In genomic region chr3:193605876-193606275, GRCh38 we compare ENCODE assay signal across 8 cellular contexts. TPM values are rescaled to one million over a fixed set of nuclear protein-coding genes. Genes with fewer than 3 reads are reported as not detected.
A peak's percentile ranks its signal among the peaks of the same experiment; 100 is the strongest.
DNase-seq lines count a peak whose midpoint lies in the region; ATAC-seq and TF ChIP-seq lines count a peak whose summit lies in the region.

No MANE protein-coding gene starts in this region.

- TF ChIP-seq CTCF in epithelial cell of esophagus (IDR thresholded peaks at IDR 0.05; ENCODE audit: insufficient read depth, low read depth, low read length, missing control alignments) (peak; percentile 85), upper lobe of right lung (IDR thresholded peaks at IDR 0.05) (peak; percentile 93)

- H3K4me3 ChIP-seq in epithelial cell of esophagus (ENCODE audit: low read length) (no peak overlapping the region), upper lobe of right lung (no peak overlapping the region)

- intact Hi-C loops in upper lobe of right lung (cut with DNase I), result no loop called here

- H3K4me1 ChIP-seq in upper lobe of right lung, result no peaks in the 10 kb centered on the region

- ATAC-seq in HG02840 (IDR thresholded peaks at IDR 0.05; ENCODE audit: low FRiP score, unreplicated experiment) (peak; percentile 71), upper lobe of right lung (peak; percentile 96)

- no peaks in the 10 kb centered on the region for H3K36me3 ChIP-seq in upper lobe of right lung

- peak; percentile 1 to 22 (median 12) for DNase-seq in activated CD4-positive, CD25-positive, alpha-beta regulatory T cell (lab: John Stamatoyannopoulos, UW)
- DNase-seq in activated CD4-positive, CD25-positive, alpha-beta regulatory T cell treated with anti-CD3 and anti-CD28 coated beads, Interleukin-2, amount 50 U/mL, for 72 hours, result no peak
- DNase-seq in NCI-H2227 (lab: John Stamatoyannopoulos, UW; ENCODE audit: unreplicated experiment), result peak; percentile 76
- DNase-seq in activated CD4-positive, alpha-beta T cell treated with anti-CD3 and anti-CD28 coated beads for 4 hours, result peak; percentile 45 to 64
- DNase-seq in epithelial cell of esophagus (ENCODE audit: low read depth), result peak; percentile 78
- peak; percentile 69 for DNase-seq in myocyte (ENCODE audit: low read depth)
- DNase-seq in upper lobe of right lung, result no peak

- H3K27me3 ChIP-seq in upper lobe of right lung, result no peaks in the 10 kb centered on the region

- no peaks in the 10 kb centered on the region for H3K9me3 ChIP-seq in upper lobe of right lung

- no peak overlapping the region for H3K27ac ChIP-seq in upper lobe of right lung

RNA-seq across cellular contexts. Expression of gene OPA1, which starts 12.9 kb away (rescaled TPM):
- total RNA-seq in myocyte (65.7 and 76.0 TPM in 2 replicates), upper lobe of right lung (46.3 TPM)
- polyA plus RNA-seq in myocyte (2012), result 19.0 TPM

RNA-seq across cellular contexts. Expression of gene ATP13A4, which starts 51.2 kb away (rescaled TPM):
- total RNA-seq in myocyte (0.16 and 0.19 TPM in 2 replicates), upper lobe of right lung (248 TPM)
- 0.25 TPM for polyA plus RNA-seq in myocyte (2012)

Comparison
In these comparisons a context has a peak if more than half of its experiments do, and no peak if none do; other contexts are left out.
1. DNase-seq: peak in activated CD4-positive, CD25-positive, alpha-beta regulatory T cell (4 of 4), NCI-H2227 (single experiment), activated CD4-positive, alpha-beta T cell treated with anti-CD3 and anti-CD28 coated beads for 4 hours (2 of 2), epithelial cell of esophagus (single experiment) and myocyte (single experiment); none in activated CD4-positive, CD25-positive, alpha-beta regulatory T cell treated with anti-CD3 and anti-CD28 coated beads, Interleukin-2, amount 50 U/mL, for 72 hours (single experiment) and upper lobe of right lung (single experiment).
2. RNA of gene ATP13A4, which starts 51.2 kb away (total RNA-seq): 248 TPM in upper lobe of right lung (single experiment); 0.16 to 0.19 TPM in myocyte; every median in the first group is over 100 times any median in the second.